ENCODE assay signal across 10 cellular contexts in genomic region chrX:136714626-136715599, GRCh38.
DNase-seq lines count a peak whose midpoint lies in the region; ATAC-seq, FAIRE-seq and TF ChIP-seq lines count a peak whose summit lies in the region.
"Had no signal": no experiment of that assay in that cellular context is flagged by ENCODE, and none has a peak within 500 bp of the region (broad histone marks: within the 10 kb centered on the region; RNA-seq: fewer than 3 reads in every experiment).

No MANE protein-coding gene starts in this region.

- TF ChIP-seq POLR2A in gastrocnemius medialis (IDR thresholded peaks at IDR 0.05) = no peak

- no peaks in the 10 kb centered on the region for H4K20me1 ChIP-seq in Karpas-422 (ENCODE audit: insufficient read depth, low read depth, low read length)

- H3K4me3 ChIP-seq in Karpas-422 (ENCODE audit: low read length) = no peak overlapping the region
- H3K4me3 ChIP-seq in naive thymus-derived CD4-positive, alpha-beta T cell (ENCODE audit: low read length) = no peak overlapping the region
- H3K4me3 ChIP-seq in pancreas = no peak overlapping the region
- no peak overlapping the region for H3K4me3 ChIP-seq in gastrocnemius medialis

- 68 to 81% methylated on average over 6 of the region's 6 CpGs for WGBS in pancreas, 2 donors

- H3K9ac ChIP-seq in Karpas-422 (ENCODE audit: low read length) = no peak overlapping the region

- H3K9me3 Mint-ChIP-seq in naive thymus-derived CD4-positive, alpha-beta T cell = no peaks in the 10 kb centered on the region

- no peak for TF ChIP-seq CTCF in pancreas (IDR thresholded peaks at IDR 0.05)
- TF ChIP-seq CTCF in gastrocnemius medialis (IDR thresholded peaks at IDR 0.05 in 4 of 5, conservative IDR thresholded peaks at IDR 0.05 in 1 of 5) = no peak

- H3K27ac ChIP-seq in Karpas-422 (ENCODE audit: low read length) (no peak overlapping the region), pancreas (no peak overlapping the region), gastrocnemius medialis (peak overlapping the region in 1 of 4 donors; percentile 28)
- H3K27ac ChIP-seq in naive thymus-derived CD4-positive, alpha-beta T cell (ENCODE audit: low read depth, low read length) = peak overlapping the region; percentile 61

- no peak overlapping the region for H3K4me2 ChIP-seq in Karpas-422 (ENCODE audit: low read depth, low read length, poor library complexity, severe bottlenecking)

- no peaks in the 10 kb centered on the region for H3K9me2 ChIP-seq in Karpas-422 (replicated peaks; ENCODE audit: insufficient read depth, low read length)

- H3K4me3 Mint-ChIP-seq in naive thymus-derived CD4-positive, alpha-beta T cell = peak overlapping the region in 9 of 10 donors; percentile 40 to 85 (median 77)

- H3K36me3 ChIP-seq in Karpas-422 (ENCODE audit: insufficient read depth, low read length) = no peaks in the 10 kb centered on the region
- H3K36me3 ChIP-seq in naive thymus-derived CD4-positive, alpha-beta T cell (ENCODE audit: control insufficient read depth in 2 of 3, insufficient read depth in 3 of 3, low read length in 3 of 3) = no peaks in the 10 kb centered on the region
- no peaks in the 10 kb centered on the region for H3K36me3 ChIP-seq in pancreas
- H3K36me3 ChIP-seq in gastrocnemius medialis = no peaks in the 10 kb centered on the region

- FAIRE-seq in pancreas (lab: Jason Lieb, UNC) = no peak
- FAIRE-seq: islet of Langerhans had no signal

- in situ Hi-C loops in gastrocnemius medialis (cut with MboI; ENCODE audit: low sequenced_read_pairs in 4 of 4) = loop anchor here in 3 of 4 donors (5.0 to 25.0 kb wide), 2 partner anchors 172 to 212 kb away; partner anchors contain the start of gene RBMX (in 1 of the 3)

- H2AFZ ChIP-seq in Karpas-422 (ENCODE audit: low read length) = no peak overlapping the region

- peaks cover 3% of the 10 kb centered on the region; the same call in 1 of the 2 replicates for H3K4me1 ChIP-seq in Karpas-422 (ENCODE audit: low read length)
- peaks cover 5 to 21% of the 10 kb centered on the region in 2 donors for H3K4me1 ChIP-seq in naive thymus-derived CD4-positive, alpha-beta T cell (ENCODE audit: control insufficient read depth in 2 of 2, insufficient read depth in 2 of 2, low read length in 2 of 2)
- H3K4me1 ChIP-seq in pancreas = no peaks in the 10 kb centered on the region
- peaks cover 0 to 26% of the 10 kb centered on the region in 2 donors for H3K4me1 ChIP-seq in gastrocnemius medialis

- CTCF ChIA-PET in naive thymus-derived CD4-positive, alpha-beta T cell (lab: Charles Lee) = interaction anchor here (0.6 kb wide), 1 partner anchor 13 kb away, joined by 3 read pairs; no protein-coding TSS in a partner anchor

- intact Hi-C loops in naive thymus-derived CD4-positive, alpha-beta T cell (cut with micrococcal nuclease) = loop anchor here (5.0 to 10.0 kb wide), 6 partner anchors 32 to 340 kb away; partner anchors contain the start of genes ARHGEF6 (in 1 of the 2) and RBMX (in 1 of the 2)
- intact Hi-C loops in pancreas (cut with DNase I) = no loop called here
- intact Hi-C loops in gastrocnemius medialis (cut with DNase I; ENCODE audit: low total_unique reads) = loop anchor here (10.0 kb wide), 2 partner anchors 70 to 170 kb away; partner anchors contain the start of genes ARHGEF6 and RBMX

- H3K27me3 Mint-ChIP-seq in naive thymus-derived CD4-positive, alpha-beta T cell = no peaks in the 10 kb centered on the region

- H3K9me3 ChIP-seq in Karpas-422 (ENCODE audit: low read length) (no peaks in the 10 kb centered on the region), pancreas (no peaks in the 10 kb centered on the region), gastrocnemius medialis (no peaks in the 10 kb centered on the region)
- H3K9me3 ChIP-seq in naive thymus-derived CD4-positive, alpha-beta T cell (ENCODE audit: control insufficient read depth in 2 of 3, low read length in 3 of 3) = no peaks in the 10 kb centered on the region

- H3K27me3 ChIP-seq in Karpas-422 (ENCODE audit: low read length) (0 out of 2 replicates have a peak, but pooled peaks cover 2% of the 10 kb centered on the region), pancreas (peaks cover 0 to 6% (median 0%) of the 10 kb centered on the region in 4 donors), gastrocnemius medialis (no peaks in the 10 kb centered on the region)
- no peaks in the 10 kb centered on the region for H3K27me3 ChIP-seq in naive thymus-derived CD4-positive, alpha-beta T cell (ENCODE audit: control insufficient read depth in 2 of 2, insufficient read depth in 2 of 2, low read length in 2 of 2)

- H3K27ac Mint-ChIP-seq in naive thymus-derived CD4-positive, alpha-beta T cell = peak overlapping the region; percentile 67 to 95 (median 92)

- ATAC-seq in GM18870 (IDR thresholded peaks at IDR 0.05; ENCODE audit: unreplicated experiment) (peak; percentile 87), GM21825 (IDR thresholded peaks at IDR 0.05; ENCODE audit: unreplicated experiment) (peak; percentile 84), pancreas (no peak), gastrocnemius medialis (no peak)
- no peak for ATAC-seq in naive thymus-derived CD4-positive, alpha-beta T cell
- ATAC-seq: Right ventricle myocardium inferior had no signal

- H3K79me2 ChIP-seq in Karpas-422 (ENCODE audit: low read length) = no peaks in the 10 kb centered on the region

- DNase-seq in Karpas-422 (peak; percentile 58), pancreas (no peak), gastrocnemius medialis (no peak)
- no peak for DNase-seq in naive thymus-derived CD4-positive, alpha-beta T cell
- DNase-seq in effector CD4-positive, alpha-beta T cell = no peak
- DNase-seq: HCEC 1CT had no signal

- peaks cover 0 to 6% (median 0%) of the 10 kb centered on the region in 5 donors for H3K36me3 Mint-ChIP-seq in naive thymus-derived CD4-positive, alpha-beta T cell

- H3K4me1 Mint-ChIP-seq in naive thymus-derived CD4-positive, alpha-beta T cell = peaks cover 22 to 74% (median 69%) of the 10 kb centered on the region in 7 donors

- POLR2A ChIA-PET in naive thymus-derived CD4-positive, alpha-beta T cell (lab: Charles Lee) = interaction anchor here (0.7 to 0.9 kb wide), 3 partner anchors 40 to 167 kb away, joined by 3 read pairs; no protein-coding TSS in a partner anchor

Comparison
In these comparisons a context has a peak if more than half of its experiments do, and no peak if none do; other contexts are left out.
1. ATAC-seq: peak in GM18870 (single experiment) and GM21825 (single experiment); none in naive thymus-derived CD4-positive, alpha-beta T cell (single experiment), pancreas (0 of 4) and gastrocnemius medialis (0 of 2).
2. intact Hi-C loops: an anchor here in naive thymus-derived CD4-positive, alpha-beta T cell (5.0 to 10.0 kb wide) and gastrocnemius medialis (10.0 kb wide); none called in pancreas.